8 cellular contexts compared by ENCODE assay signal in the genomic region with DNA sequence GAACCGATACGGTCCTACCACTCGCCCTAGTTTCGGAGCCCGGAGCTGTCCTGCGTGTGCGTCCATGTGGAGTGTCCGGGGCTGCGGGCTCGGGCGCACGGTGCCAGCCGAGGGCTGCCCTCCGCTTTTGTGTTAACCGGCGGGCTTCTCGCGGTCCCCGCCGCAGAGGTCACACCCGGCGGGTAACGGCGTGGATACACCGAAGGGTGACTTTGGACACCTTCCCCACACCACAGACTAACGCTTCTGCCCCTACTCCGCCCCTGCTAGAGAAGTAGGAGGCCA. TPM values are rescaled to one million over a fixed set of nuclear protein-coding genes. Genes with fewer than 3 reads are reported as not detected.
DNase-seq lines count a peak whose midpoint lies in the region; ATAC-seq and TF ChIP-seq lines count a peak whose summit lies in the region.

No MANE protein-coding gene starts in this region.

- intact Hi-C loops in ascending aorta (cut with DNase I) (loop anchor here (1.0 to 2.0 kb wide), 5 partner anchors 50 to 573 kb away; a partner anchor contains a TSS), testis (cut with DNase I; ENCODE audit: low total_unique reads) (no loop called here)

- H3K9me3 ChIP-seq in ascending aorta (no peaks in the 10 kb centered on the region), testis (no peaks in the 10 kb centered on the region)

- POLR2A ChIA-PET in activated CD4-positive, alpha-beta T cell treated with anti-CD3 and anti-CD28 coated beads, Interleukin-2, amount 10 ng/mL, durations not matched to agents 7 days and 5 days (lab: Charles Lee) = interaction anchor here (0.6 to 1.0 kb wide), 4 partner anchors 21 to 698 kb away, joined by 3 read pairs; no protein-coding TSS in a partner anchor

- peaks cover 0 to 25% of the 10 kb centered on the region in 2 donors for H3K4me1 ChIP-seq in ascending aorta
- H3K4me1 ChIP-seq in testis = peaks cover 13% of the 10 kb centered on the region

- H3K4me1 Mint-ChIP-seq in activated CD4-positive, alpha-beta T cell treated with anti-CD3 and anti-CD28 coated beads, Interleukin-2, amount 10 ng/mL, durations not matched to agents 7 days and 5 days = peaks cover 53% of the 10 kb centered on the region

- DNase-seq in activated CD4-positive, alpha-beta T cell treated with anti-CD3 and anti-CD28 coated beads, Interleukin-2, amount 10 ng/mL, durations not matched to agents 7 days and 5 days = no peak
- no peak for DNase-seq in activated CD4-positive, alpha-beta T cell treated with anti-CD3 and anti-CD28 coated beads for 48 hours
- DNase-seq in ascending aorta (ENCODE audit: low spot score in 2 of 2) (no peak), testis (no peak), NCI-H187 (lab: John Stamatoyannopoulos, UW) (no peak), NCI-H2107 treated with DMSO at 0.1 percent for 48 hours (lab: John Stamatoyannopoulos, UW; ENCODE audit: unreplicated experiment) (no peak)

- H3K36me3 Mint-ChIP-seq in activated CD4-positive, alpha-beta T cell treated with anti-CD3 and anti-CD28 coated beads, Interleukin-2, amount 10 ng/mL, durations not matched to agents 7 days and 5 days (ENCODE audit: low read depth) = peaks cover 8% of the 10 kb centered on the region

- H3K27me3 ChIP-seq in ascending aorta = no peaks in the 10 kb centered on the region
- peaks cover 2% of the 10 kb centered on the region for H3K27me3 ChIP-seq in layer of hippocampus (ENCODE audit: control insufficient read depth, insufficient read depth, low read length)
- no peaks in the 10 kb centered on the region for H3K27me3 ChIP-seq in testis

- H3K27ac Mint-ChIP-seq in activated CD4-positive, alpha-beta T cell treated with anti-CD3 and anti-CD28 coated beads, Interleukin-2, amount 10 ng/mL, durations not matched to agents 7 days and 5 days = peak overlapping the region; percentile 98

- H3K4me3 Mint-ChIP-seq in activated CD4-positive, alpha-beta T cell treated with anti-CD3 and anti-CD28 coated beads, Interleukin-2, amount 10 ng/mL, durations not matched to agents 7 days and 5 days = peak overlapping the region; percentile 93

- TF ChIP-seq POLR2A in testis (IDR thresholded peaks at IDR 0.05) = no peak

- H3K27ac ChIP-seq in ascending aorta (peak overlapping the region; percentile 85 to 88), layer of hippocampus (ENCODE audit: low read depth, low read length) (peak overlapping the region; percentile 69), testis (peak overlapping the region; percentile 48 to 90)

- peaks cover 42% of the 10 kb centered on the region for H3K27me3 Mint-ChIP-seq in activated CD4-positive, alpha-beta T cell treated with anti-CD3 and anti-CD28 coated beads, Interleukin-2, amount 10 ng/mL, durations not matched to agents 7 days and 5 days

- H3K9me3 Mint-ChIP-seq in activated CD4-positive, alpha-beta T cell treated with anti-CD3 and anti-CD28 coated beads, Interleukin-2, amount 10 ng/mL, durations not matched to agents 7 days and 5 days = no peaks in the 10 kb centered on the region

- TF ChIP-seq CTCF in ascending aorta (IDR thresholded peaks at IDR 0.05) = no peak
- no peak for TF ChIP-seq CTCF in testis (IDR thresholded peaks at IDR 0.05)

- H3K4me3 ChIP-seq in ascending aorta = peak overlapping the region; percentile 64 to 78
- peak overlapping the region; percentile 56 to 65 for H3K4me3 ChIP-seq in testis

- WGBS in testis, 2 donors = 0 to 1% methylated on average over 15 to 27 of the region's 27 CpGs

- peak; percentile 5 for ATAC-seq in HG03175 (IDR thresholded peaks at IDR 0.05; ENCODE audit: unreplicated experiment)

- H3K36me3 ChIP-seq in ascending aorta (no peaks in the 10 kb centered on the region), testis (ENCODE audit: low read depth, missing control alignments) (no peaks in the 10 kb centered on the region)

- CTCF ChIA-PET in activated CD4-positive, alpha-beta T cell treated with anti-CD3 and anti-CD28 coated beads, Interleukin-2, amount 10 ng/mL, durations not matched to agents 7 days and 5 days (lab: Charles Lee) = interaction anchor here (0.7 to 2.3 kb wide), 6 partner anchors 11 to 140 kb away, joined by 3 to 10 read pairs (median 4); no protein-coding TSS in a partner anchor

RNA-seq across cellular contexts. Expression of a gene that starts 0.7 kb away (rescaled TPM):
- total RNA-seq in activated CD4-positive, alpha-beta T cell treated with anti-CD3 and anti-CD28 coated beads, Interleukin-2, amount 10 ng/mL, durations not matched to agents 7 days and 5 days = 10 to 100 TPM; 10.0 to 13.0 TPM
- total RNA-seq in ascending aorta (79.1 TPM), testis (1 to 10 TPM; 3.2 to 4.6 TPM)
- 9.0 TPM for polyA plus RNA-seq in testis (ENCODE audit: insufficient read depth, low read depth, low replicate concordance)
